ENCODE assay signal across 2 cellular contexts in the genomic region with DNA sequence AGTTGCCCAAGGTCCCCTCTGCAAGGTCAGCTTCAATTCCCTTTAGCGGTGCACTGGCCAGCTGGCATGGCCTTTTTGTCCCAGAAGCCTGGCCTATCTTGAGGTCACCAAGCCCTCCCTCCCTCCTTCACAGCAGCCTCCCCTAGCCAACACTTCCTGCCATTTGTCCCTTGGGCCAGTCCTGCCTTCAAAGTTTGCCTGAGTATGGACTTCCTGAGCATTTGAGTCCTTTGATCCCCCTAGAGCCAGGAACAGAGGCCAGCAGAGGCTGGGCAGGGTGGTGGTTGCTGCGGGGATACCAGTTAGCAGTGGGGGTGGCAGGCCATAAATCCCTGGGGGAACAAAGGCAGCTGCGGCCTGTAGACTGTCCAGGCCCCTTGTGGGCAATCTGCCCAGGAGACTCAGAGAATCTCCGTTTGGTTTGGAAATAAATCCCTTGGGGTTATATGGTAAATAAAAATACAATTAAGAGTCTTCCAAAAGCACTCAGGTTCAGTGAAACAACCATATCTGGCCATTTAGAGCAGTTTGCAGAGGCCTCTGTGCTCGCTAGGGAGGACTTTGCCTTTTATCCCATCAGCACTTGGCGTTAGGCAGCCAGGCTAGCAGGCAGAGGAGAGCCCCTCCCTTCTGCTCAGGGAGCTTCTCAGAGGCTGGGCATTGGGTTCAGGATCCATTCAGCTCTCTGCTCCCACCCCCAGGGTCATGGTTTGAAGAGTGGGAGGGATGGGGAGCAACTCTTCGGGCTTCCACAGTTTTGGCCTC.
A peak's percentile ranks its signal among the peaks of the same experiment; 100 is the strongest.
TF ChIP-seq lines count a peak whose summit lies in the region.

No MANE protein-coding gene starts in this region.

TF ChIP-seq in HepG2, 621 proteins besides CTCF, POLR2A, EP300 and RAD21 (continues in another document):
- TF ChIP-seq DR1 (CRISPR knock-in tag; IDR thresholded peaks at IDR 0.05) (0 out of 2 replicates have a peak, but pooled peaks have one; percentile 27), TEAD2 (CRISPR knock-in tag; IDR thresholded peaks at IDR 0.05) (no peak), ZNF253 (CRISPR knock-in tag; IDR thresholded peaks at IDR 0.05; ENCODE audit: borderline replicate concordance) (no peak), ZNF7 (CRISPR knock-in tag; IDR thresholded peaks at IDR 0.05) (no peak), NONO (IDR thresholded peaks at IDR 0.05) (no peak), NONO (CRISPR knock-in tag; conservative IDR thresholded peaks at IDR 0.05) (no peak), ZNF224 (CRISPR knock-in tag; IDR thresholded peaks at IDR 0.05) (no peak), ZBTB38 (CRISPR knock-in tag; IDR thresholded peaks at IDR 0.05) (no peak), ESRRA (CRISPR knock-in tag; IDR thresholded peaks at IDR 0.05; ENCODE audit: low read depth) (no peak), ZSCAN12 (CRISPR knock-in tag; IDR thresholded peaks at IDR 0.05) (no peak), PPARG (CRISPR knock-in tag; conservative IDR thresholded peaks at IDR 0.05) (no peak), SIN3A (IDR thresholded peaks at IDR 0.05; ENCODE audit: borderline replicate concordance, low read depth, low read length) (no peak), ZNF207 (IDR thresholded peaks at IDR 0.05; ENCODE audit: borderline replicate concordance) (no peak), PAWR (CRISPR knock-in tag; IDR thresholded peaks at IDR 0.05; ENCODE audit: borderline replicate concordance) (no peak), HMG20A (CRISPR knock-in tag; IDR thresholded peaks at IDR 0.05; ENCODE audit: borderline replicate concordance) (no peak), ZNF530 (CRISPR knock-in tag; IDR thresholded peaks at IDR 0.05; ENCODE audit: low read depth) (no peak), KAT8 (CRISPR knock-in tag; IDR thresholded peaks at IDR 0.05) (peak; percentile 34; the same call in 1 of the 2 replicates), KAT7 (CRISPR knock-in tag; IDR thresholded peaks at IDR 0.05; ENCODE audit: borderline replicate concordance) (peak; percentile 46; the same call in 1 of the 2 replicates), MYNN (CRISPR knock-in tag; IDR thresholded peaks at IDR 0.05; ENCODE audit: low read depth) (no peak), ZNF33A (CRISPR knock-in tag; IDR thresholded peaks at IDR 0.05; ENCODE audit: borderline replicate concordance) (no peak), MIER3 (CRISPR knock-in tag; IDR thresholded peaks at IDR 0.05; ENCODE audit: borderline replicate concordance) (no peak)
- TF ChIP-seq, protein P1, sequence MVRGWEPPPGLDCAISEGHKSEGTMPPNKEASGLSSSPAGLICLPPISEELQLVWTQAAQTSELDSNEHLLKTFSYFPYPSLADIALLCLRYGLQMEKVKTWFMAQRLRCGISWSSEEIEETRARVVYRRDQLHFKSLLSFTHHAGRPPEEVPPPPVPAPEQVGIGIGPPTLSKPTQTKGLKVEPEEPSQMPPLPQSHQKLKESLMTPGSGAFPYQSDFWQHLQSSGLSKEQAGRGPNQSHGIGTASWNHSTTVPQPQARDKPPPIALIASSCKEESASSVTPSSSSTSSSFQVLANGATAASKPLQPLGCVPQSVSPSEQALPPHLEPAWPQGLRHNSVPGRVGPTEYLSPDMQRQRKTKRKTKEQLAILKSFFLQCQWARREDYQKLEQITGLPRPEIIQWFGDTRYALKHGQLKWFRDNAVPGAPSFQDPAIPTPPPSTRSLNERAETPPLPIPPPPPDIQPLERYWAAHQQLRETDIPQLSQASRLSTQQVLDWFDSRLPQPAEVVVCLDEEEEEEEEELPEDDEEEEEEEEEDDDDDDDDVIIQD (CRISPR knock-in tag; IDR thresholded peaks at IDR 0.05; ENCODE audit: low read depth) = no peak
- TF ChIP-seq, protein P2, sequence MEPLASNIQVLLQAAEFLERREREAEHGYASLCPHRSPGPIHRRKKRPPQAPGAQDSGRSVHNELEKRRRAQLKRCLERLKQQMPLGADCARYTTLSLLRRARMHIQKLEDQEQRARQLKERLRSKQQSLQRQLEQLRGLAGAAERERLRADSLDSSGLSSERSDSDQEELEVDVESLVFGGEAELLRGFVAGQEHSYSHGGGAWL (CRISPR knock-in tag; IDR thresholded peaks at IDR 0.05) = no peak
- TF ChIP-seq, protein P3, sequence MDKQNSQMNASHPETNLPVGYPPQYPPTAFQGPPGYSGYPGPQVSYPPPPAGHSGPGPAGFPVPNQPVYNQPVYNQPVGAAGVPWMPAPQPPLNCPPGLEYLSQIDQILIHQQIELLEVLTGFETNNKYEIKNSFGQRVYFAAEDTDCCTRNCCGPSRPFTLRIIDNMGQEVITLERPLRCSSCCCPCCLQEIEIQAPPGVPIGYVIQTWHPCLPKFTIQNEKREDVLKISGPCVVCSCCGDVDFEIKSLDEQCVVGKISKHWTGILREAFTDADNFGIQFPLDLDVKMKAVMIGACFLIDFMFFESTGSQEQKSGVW (CRISPR knock-in tag; IDR thresholded peaks at IDR 0.05; ENCODE audit: borderline replicate concordance) = no peak
- TF ChIP-seq, protein P4, sequence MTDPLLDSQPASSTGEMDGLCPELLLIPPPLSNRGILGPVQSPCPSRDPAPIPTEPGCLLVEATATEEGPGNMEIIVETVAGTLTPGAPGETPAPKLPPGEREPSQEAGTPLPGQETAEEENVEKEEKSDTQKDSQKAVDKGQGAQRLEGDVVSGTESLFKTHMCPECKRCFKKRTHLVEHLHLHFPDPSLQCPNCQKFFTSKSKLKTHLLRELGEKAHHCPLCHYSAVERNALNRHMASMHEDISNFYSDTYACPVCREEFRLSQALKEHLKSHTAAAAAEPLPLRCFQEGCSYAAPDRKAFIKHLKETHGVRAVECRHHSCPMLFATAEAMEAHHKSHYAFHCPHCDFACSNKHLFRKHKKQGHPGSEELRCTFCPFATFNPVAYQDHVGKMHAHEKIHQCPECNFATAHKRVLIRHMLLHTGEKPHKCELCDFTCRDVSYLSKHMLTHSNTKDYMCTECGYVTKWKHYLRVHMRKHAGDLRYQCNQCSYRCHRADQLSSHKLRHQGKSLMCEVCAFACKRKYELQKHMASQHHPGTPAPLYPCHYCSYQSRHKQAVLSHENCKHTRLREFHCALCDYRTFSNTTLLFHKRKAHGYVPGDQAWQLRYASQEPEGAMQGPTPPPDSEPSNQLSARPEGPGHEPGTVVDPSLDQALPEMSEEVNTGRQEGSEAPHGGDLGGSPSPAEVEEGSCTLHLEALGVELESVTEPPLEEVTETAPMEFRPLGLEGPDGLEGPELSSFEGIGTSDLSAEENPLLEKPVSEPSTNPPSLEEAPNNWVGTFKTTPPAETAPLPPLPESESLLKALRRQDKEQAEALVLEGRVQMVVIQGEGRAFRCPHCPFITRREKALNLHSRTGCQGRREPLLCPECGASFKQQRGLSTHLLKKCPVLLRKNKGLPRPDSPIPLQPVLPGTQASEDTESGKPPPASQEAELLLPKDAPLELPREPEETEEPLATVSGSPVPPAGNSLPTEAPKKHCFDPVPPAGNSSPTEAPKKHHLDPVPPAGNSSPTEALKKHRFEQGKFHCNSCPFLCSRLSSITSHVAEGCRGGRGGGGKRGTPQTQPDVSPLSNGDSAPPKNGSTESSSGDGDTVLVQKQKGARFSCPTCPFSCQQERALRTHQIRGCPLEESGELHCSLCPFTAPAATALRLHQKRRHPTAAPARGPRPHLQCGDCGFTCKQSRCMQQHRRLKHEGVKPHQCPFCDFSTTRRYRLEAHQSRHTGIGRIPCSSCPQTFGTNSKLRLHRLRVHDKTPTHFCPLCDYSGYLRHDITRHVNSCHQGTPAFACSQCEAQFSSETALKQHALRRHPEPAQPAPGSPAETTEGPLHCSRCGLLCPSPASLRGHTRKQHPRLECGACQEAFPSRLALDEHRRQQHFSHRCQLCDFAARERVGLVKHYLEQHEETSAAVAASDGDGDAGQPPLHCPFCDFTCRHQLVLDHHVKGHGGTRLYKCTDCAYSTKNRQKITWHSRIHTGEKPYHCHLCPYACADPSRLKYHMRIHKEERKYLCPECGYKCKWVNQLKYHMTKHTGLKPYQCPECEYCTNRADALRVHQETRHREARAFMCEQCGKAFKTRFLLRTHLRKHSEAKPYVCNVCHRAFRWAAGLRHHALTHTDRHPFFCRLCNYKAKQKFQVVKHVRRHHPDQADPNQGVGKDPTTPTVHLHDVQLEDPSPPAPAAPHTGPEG (CRISPR knock-in tag; IDR thresholded peaks at IDR 0.05) = no peak

TF ChIP-seq in liver, 16 proteins besides CTCF, POLR2A, EP300 and RAD21:
- peak; percentile 62 for TF ChIP-seq NR2F2 (IDR thresholded peaks at IDR 0.05)
- TF ChIP-seq SP1 (IDR thresholded peaks at IDR 0.05) = no peak
